ENCODE assay signal across 1 cellular context in genomic region chr14:74258705-74259035, GRCh38.
TF ChIP-seq lines count a peak whose summit lies in the region.

No MANE protein-coding gene starts in this region.

TF ChIP-seq in endothelial cell of umbilical vein, 7 proteins besides CTCF, POLR2A, EP300 and RAD21 (continued from another document):
- TF ChIP-seq MYC (IDR thresholded peaks at IDR 0.05; ENCODE audit: low read depth, low read length) (no peak), POLR2AphosphoS5 (IDR thresholded peaks at IDR 0.05; ENCODE audit: insufficient read depth, low read depth, low read length) (no peak)
